Comparison of ENCODE assay signal across 15 cellular contexts in genomic region chr4:75841641-75842520, GRCh38.
DNase-seq lines count a peak whose midpoint lies in the region; ATAC-seq and TF ChIP-seq lines count a peak whose summit lies in the region.
"Had no signal": no experiment of that assay in that cellular context is flagged by ENCODE, and none has a peak within 500 bp of the region (broad histone marks: within the 10 kb centered on the region; RNA-seq: fewer than 3 reads in every experiment).

No MANE protein-coding gene starts in this region.

- DNase-seq in DMS53 (lab: John Stamatoyannopoulos, UW) (peak; percentile 76), fibroblast of gingiva (ENCODE audit: low read depth) (peak; percentile 56), neural progenitor cell (ENCODE audit: low spot score) (peak; percentile 28), NCI-H524 treated with DMSO at 0.1 percent for 48 hours (lab: John Stamatoyannopoulos, UW) (no peak), endothelial cell (ENCODE audit: low spot score) (no peak), omental fat pad (ENCODE audit: low spot score) (no peak)
- no peak for DNase-seq in naive thymus-derived CD4-positive, alpha-beta T cell
- DNase-seq: foreskin fibroblast, islet precursor cell, NCI-H2081, posterior cingulate gyrus had no signal

- no peaks in the 10 kb centered on the region for H3K9me3 Mint-ChIP-seq in neural progenitor cell
- H3K9me3 Mint-ChIP-seq in endothelial cell (ENCODE audit: unreplicated experiment): no peaks in the 10 kb centered on the region
- H3K9me3 Mint-ChIP-seq in naive thymus-derived CD4-positive, alpha-beta T cell: no peaks in the 10 kb centered on the region
- H3K9me3 Mint-ChIP-seq: activated naive CD4-positive, alpha-beta T cell treated with anti-CD3 and anti-CD28 coated beads, Interleukin-2, amount 50 U/mL, for 24 hours; stimulated activated memory B cell treated with anti-CD40 and anti-IgM and Interleukin-4, amounts not matched to agents 10 μg/mL and 1 μg/mL and 100 μg/mL, for 72 hours had no signal

- no peaks in the 10 kb centered on the region for H3K9me3 ChIP-seq in neural progenitor cell (ENCODE audit: low read depth)
- no peaks in the 10 kb centered on the region for H3K9me3 ChIP-seq in naive thymus-derived CD4-positive, alpha-beta T cell (ENCODE audit: control insufficient read depth in 2 of 3, low read length in 3 of 3)
- H3K9me3 ChIP-seq: BLaER1 had no signal

- H3K4me3 Mint-ChIP-seq in neural progenitor cell: no peak overlapping the region
- H3K4me3 Mint-ChIP-seq in endothelial cell (ENCODE audit: unreplicated experiment): no peak overlapping the region
- H3K4me3 Mint-ChIP-seq in naive thymus-derived CD4-positive, alpha-beta T cell: no peak overlapping the region
- H3K4me3 Mint-ChIP-seq: activated naive CD4-positive, alpha-beta T cell treated with anti-CD3 and anti-CD28 coated beads, Interleukin-2, amount 50 U/mL, for 24 hours; stimulated activated memory B cell treated with anti-CD40 and anti-IgM and Interleukin-4, amounts not matched to agents 10 μg/mL and 1 μg/mL and 100 μg/mL, for 72 hours had no signal

- H3K36me3 ChIP-seq in KMS-11 (ENCODE audit: insufficient read depth) (no peaks in the 10 kb centered on the region), neural progenitor cell (no peaks in the 10 kb centered on the region)
- H3K36me3 ChIP-seq in naive thymus-derived CD4-positive, alpha-beta T cell (ENCODE audit: control insufficient read depth in 2 of 3, insufficient read depth in 3 of 3, low read length in 3 of 3): no peaks in the 10 kb centered on the region
- H3K36me3 ChIP-seq: BLaER1 had no signal

- ATAC-seq in naive thymus-derived CD4-positive, alpha-beta T cell: no peak
- no peak for ATAC-seq in omental fat pad (ENCODE audit: low FRiP score)
- ATAC-seq: stimulated activated memory B cell treated with anti-CD40 and anti-IgM and Interleukin-4, amounts not matched to agents 10 μg/mL and 1 μg/mL and 100 μg/mL, for 72 hours had no signal

- H3K4me2 ChIP-seq in KMS-11 (peak overlapping the region; percentile 43), neural progenitor cell (no peak overlapping the region)
- H3K4me2 ChIP-seq: BLaER1 had no signal

- H3K4me3 ChIP-seq in KMS-11 (IDR thresholded peaks at IDR 0.05; ENCODE audit: insufficient read depth, low read depth, low read length) (no peak overlapping the region), neural progenitor cell (no peak overlapping the region)
- no peak overlapping the region for H3K4me3 ChIP-seq in naive thymus-derived CD4-positive, alpha-beta T cell (ENCODE audit: low read length)
- H3K4me3 ChIP-seq: BLaER1 had no signal

- intact Hi-C loops in naive thymus-derived CD4-positive, alpha-beta T cell (cut with micrococcal nuclease): loop anchor here in 1 of 2 donors (10.0 kb wide), 1 partner anchor 207 kb away; the partner anchor contains the start of gene CDKL2

- H3K36me3 Mint-ChIP-seq in neural progenitor cell (peaks cover 3% of the 10 kb centered on the region), endothelial cell (ENCODE audit: low read depth, unreplicated experiment) (no peaks in the 10 kb centered on the region)
- no peaks in the 10 kb centered on the region for H3K36me3 Mint-ChIP-seq in naive thymus-derived CD4-positive, alpha-beta T cell
- H3K36me3 Mint-ChIP-seq: activated naive CD4-positive, alpha-beta T cell treated with anti-CD3 and anti-CD28 coated beads, Interleukin-2, amount 50 U/mL, for 24 hours; stimulated activated memory B cell treated with anti-CD40 and anti-IgM and Interleukin-4, amounts not matched to agents 10 μg/mL and 1 μg/mL and 100 μg/mL, for 72 hours had no signal

- TF ChIP-seq CTCF in KMS-11 (conservative IDR thresholded peaks at IDR 0.05; ENCODE audit: low read depth, low read length): no peak
- no peak for TF ChIP-seq CTCF in neural progenitor cell (IDR thresholded peaks at IDR 0.05)
- TF ChIP-seq CTCF in endothelial cell (IDR thresholded peaks at IDR 0.05; ENCODE audit: unreplicated experiment): no peak
- TF ChIP-seq CTCF in omental fat pad (IDR thresholded peaks at IDR 0.05): no peak

- H3K4me1 ChIP-seq in KMS-11 (ENCODE audit: low read depth, poor library complexity, severe bottlenecking): peaks cover 53% of the 10 kb centered on the region
- H3K4me1 ChIP-seq in neural progenitor cell: no peaks in the 10 kb centered on the region
- H3K4me1 ChIP-seq in naive thymus-derived CD4-positive, alpha-beta T cell (ENCODE audit: control insufficient read depth in 2 of 2, insufficient read depth in 2 of 2, low read length in 2 of 2): no peaks in the 10 kb centered on the region
- H3K4me1 ChIP-seq: BLaER1 had no signal

- H3K79me2 ChIP-seq in KMS-11 (ENCODE audit: insufficient read depth, low read depth) (no peaks in the 10 kb centered on the region), neural progenitor cell (ENCODE audit: low read depth) (no peaks in the 10 kb centered on the region)

- peak overlapping the region; percentile 31 for H2AFZ ChIP-seq in KMS-11 (ENCODE audit: low read depth)
- peak overlapping the region; percentile 90 for H2AFZ ChIP-seq in neural progenitor cell (replicated peaks)

- H3K9ac ChIP-seq in KMS-11 (no peak overlapping the region), neural progenitor cell (no peak overlapping the region)
- H3K9ac ChIP-seq: BLaER1 had no signal

- POLR2A ChIA-PET in naive thymus-derived CD4-positive, alpha-beta T cell (lab: Charles Lee): interaction anchor here (0.6 kb wide), 1 partner anchor 314 kb away, joined by 3 read pairs; no protein-coding TSS in a partner anchor

- H3K27ac Mint-ChIP-seq in neural progenitor cell: no peak overlapping the region
- no peak overlapping the region for H3K27ac Mint-ChIP-seq in endothelial cell (ENCODE audit: unreplicated experiment)
- no peak overlapping the region for H3K27ac Mint-ChIP-seq in naive thymus-derived CD4-positive, alpha-beta T cell
- H3K27ac Mint-ChIP-seq: activated naive CD4-positive, alpha-beta T cell treated with anti-CD3 and anti-CD28 coated beads, Interleukin-2, amount 50 U/mL, for 24 hours; stimulated activated memory B cell treated with anti-CD40 and anti-IgM and Interleukin-4, amounts not matched to agents 10 μg/mL and 1 μg/mL and 100 μg/mL, for 72 hours had no signal

- H3K27me3 Mint-ChIP-seq in neural progenitor cell (ENCODE audit: insufficient read depth, low read depth): no peaks in the 10 kb centered on the region
- peaks cover 4% of the 10 kb centered on the region for H3K27me3 Mint-ChIP-seq in endothelial cell (ENCODE audit: unreplicated experiment)
- no peaks in the 10 kb centered on the region for H3K27me3 Mint-ChIP-seq in naive thymus-derived CD4-positive, alpha-beta T cell
- H3K27me3 Mint-ChIP-seq: activated naive CD4-positive, alpha-beta T cell treated with anti-CD3 and anti-CD28 coated beads, Interleukin-2, amount 50 U/mL, for 24 hours; stimulated activated memory B cell treated with anti-CD40 and anti-IgM and Interleukin-4, amounts not matched to agents 10 μg/mL and 1 μg/mL and 100 μg/mL, for 72 hours had no signal

- CTCF ChIA-PET in naive thymus-derived CD4-positive, alpha-beta T cell (lab: Charles Lee): no interaction called here

- H3K27ac ChIP-seq in KMS-11 (no peak overlapping the region), neural progenitor cell (no peak overlapping the region)
- H3K27ac ChIP-seq in naive thymus-derived CD4-positive, alpha-beta T cell (ENCODE audit: low read depth, low read length): no peak overlapping the region
- H3K27ac ChIP-seq: BLaER1 had no signal

- no peaks in the 10 kb centered on the region for H3F3A ChIP-seq in neural progenitor cell (ENCODE audit: low read depth)

- H3K4me1 Mint-ChIP-seq in neural progenitor cell: peaks cover 17% of the 10 kb centered on the region
- H3K4me1 Mint-ChIP-seq in endothelial cell (ENCODE audit: unreplicated experiment): peaks cover 14% of the 10 kb centered on the region
- peaks cover 0 to 14% (median 0%) of the 10 kb centered on the region in 7 donors for H3K4me1 Mint-ChIP-seq in naive thymus-derived CD4-positive, alpha-beta T cell
- H3K4me1 Mint-ChIP-seq: activated naive CD4-positive, alpha-beta T cell treated with anti-CD3 and anti-CD28 coated beads, Interleukin-2, amount 50 U/mL, for 24 hours; stimulated activated memory B cell treated with anti-CD40 and anti-IgM and Interleukin-4, amounts not matched to agents 10 μg/mL and 1 μg/mL and 100 μg/mL, for 72 hours had no signal

- H3K27me3 ChIP-seq in KMS-11 (ENCODE audit: insufficient read depth, low read depth) (no peaks in the 10 kb centered on the region), neural progenitor cell (no peaks in the 10 kb centered on the region)
- H3K27me3 ChIP-seq in naive thymus-derived CD4-positive, alpha-beta T cell (ENCODE audit: control insufficient read depth in 2 of 2, insufficient read depth in 2 of 2, low read length in 2 of 2): no peaks in the 10 kb centered on the region
- H3K27me3 ChIP-seq: BLaER1 had no signal

- no peaks in the 10 kb centered on the region for H4K20me1 ChIP-seq in KMS-11 (ENCODE audit: insufficient read depth)
- H4K20me1 ChIP-seq in neural progenitor cell (ENCODE audit: low read depth): no peaks in the 10 kb centered on the region
- H4K20me1 ChIP-seq: BLaER1 had no signal

Comparison
In these comparisons a context has a peak if more than half of its experiments do, and no peak if none do; other contexts are left out.
1. DNase-seq: peak in DMS53 (single experiment), fibroblast of gingiva (single experiment) and neural progenitor cell (single experiment); none in NCI-H524 treated with DMSO at 0.1 percent for 48 hours (single experiment), endothelial cell (single experiment), naive thymus-derived CD4-positive, alpha-beta T cell (0 of 9) and omental fat pad (single experiment).